8 cellular contexts compared by ENCODE assay signal in the genomic region with DNA sequence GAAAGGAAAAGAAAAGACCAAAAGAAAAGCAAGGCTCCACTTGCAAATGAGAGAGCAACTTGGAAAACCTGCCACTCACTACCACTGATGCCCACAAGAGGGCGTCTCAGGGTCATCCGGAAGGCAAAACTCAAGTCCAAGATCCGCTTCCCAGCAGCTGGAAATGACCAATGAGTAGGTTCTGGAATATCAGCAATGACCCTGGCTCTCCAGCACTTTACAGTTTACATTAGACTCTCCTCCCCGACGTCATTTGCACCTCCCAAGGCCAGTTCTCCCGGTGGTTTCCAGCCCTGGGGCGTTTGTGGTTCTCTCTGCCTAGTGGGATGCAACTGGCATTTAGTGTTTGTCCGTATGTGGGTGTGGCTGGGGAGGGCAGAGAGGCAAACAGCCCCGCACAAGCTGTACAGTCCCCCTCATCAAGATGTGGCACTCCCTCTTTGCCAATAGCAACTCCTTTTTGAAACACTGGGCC.
DNase-seq lines count a peak whose midpoint lies in the region; ATAC-seq, FAIRE-seq and TF ChIP-seq lines count a peak whose summit lies in the region.

No MANE protein-coding gene starts in this region.

- peak; percentile 75 for FAIRE-seq in pancreas (lab: Jason Lieb, UNC)

- H3K4me3 ChIP-seq in CD8-positive, alpha-beta T cell (ENCODE audit: low read depth, low read length), result no peak overlapping the region
- H3K4me3 ChIP-seq in OCI-LY1 (ENCODE audit: low read depth, low read length, poor library complexity, severe bottlenecking) (no peak overlapping the region), pancreas (no peak overlapping the region)

- H3K9me3 ChIP-seq in CD8-positive, alpha-beta T cell (ENCODE audit: low read length), result no peaks in the 10 kb centered on the region
- H3K9me3 ChIP-seq in OCI-LY1 (ENCODE audit: low read length) (no peaks in the 10 kb centered on the region), pancreas (no peaks in the 10 kb centered on the region)

- intact Hi-C loops in CD8-positive, alpha-beta T cell (cut with DNase I, micrococcal nuclease), result loop anchor here in 1 of 2 experiments (5.0 kb wide), 1 partner anchor 195 kb away; a partner anchor contains a TSS
- intact Hi-C loops in Right ventricle myocardium inferior (cut with DNase I) (loop anchor here (5.0 kb wide), 1 partner anchor 350 kb away; no protein-coding TSS in a partner anchor), pancreas (cut with DNase I) (no loop called here)

- CTCF ChIA-PET in CD8-positive, alpha-beta T cell (lab: Charles Lee), result interaction anchor here (0.7 to 1.5 kb wide), 4 partner anchors 9 to 289 kb away, joined by 3 to 4 read pairs (median 4); no protein-coding TSS in a partner anchor

- no peaks in the 10 kb centered on the region for H3K36me3 Mint-ChIP-seq in CD8-positive, alpha-beta T cell
- no peaks in the 10 kb centered on the region for H3K36me3 Mint-ChIP-seq in activated naive CD8-positive, alpha-beta T cell treated with anti-CD3 and anti-CD28 coated beads for 36 hours

- H4K20me1 ChIP-seq in OCI-LY1 (ENCODE audit: insufficient read depth, low read length), result no peaks in the 10 kb centered on the region

- no peak overlapping the region for H3K9ac ChIP-seq in OCI-LY1 (ENCODE audit: low read length)

- no peak overlapping the region for H3K4me3 Mint-ChIP-seq in CD8-positive, alpha-beta T cell
- H3K4me3 Mint-ChIP-seq in activated naive CD8-positive, alpha-beta T cell treated with anti-CD3 and anti-CD28 coated beads for 36 hours, result no peak overlapping the region

- TF ChIP-seq CTCF in CD8-positive, alpha-beta T cell (IDR thresholded peaks at IDR 0.05), result peak; percentile 76
- TF ChIP-seq CTCF in OCI-LY1 (IDR thresholded peaks at IDR 0.05; ENCODE audit: low read length), result peak; percentile 92
- TF ChIP-seq CTCF in pancreas (IDR thresholded peaks at IDR 0.05), result peak; percentile 84 to 96 (median 91)

- no peaks in the 10 kb centered on the region for H3K4me1 Mint-ChIP-seq in CD8-positive, alpha-beta T cell (ENCODE audit: low read depth)
- H3K4me1 Mint-ChIP-seq in activated naive CD8-positive, alpha-beta T cell treated with anti-CD3 and anti-CD28 coated beads for 36 hours, result peaks cover 1% of the 10 kb centered on the region

- 5 to 6% methylated on average over 9 of the region's 9 CpGs for WGBS in pancreas, 2 donors

- POLR2A ChIA-PET in CD8-positive, alpha-beta T cell (lab: Charles Lee), result no interaction called here

- H3K4me2 ChIP-seq in OCI-LY1 (ENCODE audit: low read length), result no peak overlapping the region

- no peak overlapping the region for H3K27ac Mint-ChIP-seq in CD8-positive, alpha-beta T cell
- H3K27ac Mint-ChIP-seq in activated naive CD8-positive, alpha-beta T cell treated with anti-CD3 and anti-CD28 coated beads for 36 hours, result no peak overlapping the region

- no peak overlapping the region for H2AFZ ChIP-seq in OCI-LY1 (ENCODE audit: low read length)

- H3F3A ChIP-seq in OCI-LY1 (ENCODE audit: insufficient read depth, low read length), result no peaks in the 10 kb centered on the region

- H3K79me2 ChIP-seq in OCI-LY1 (ENCODE audit: insufficient read depth, low read length), result no peaks in the 10 kb centered on the region

- H3K27me3 Mint-ChIP-seq in CD8-positive, alpha-beta T cell (ENCODE audit: low read depth), result peaks cover 61% of the 10 kb centered on the region
- H3K27me3 Mint-ChIP-seq in activated naive CD8-positive, alpha-beta T cell treated with anti-CD3 and anti-CD28 coated beads for 36 hours, result peaks cover 68% of the 10 kb centered on the region

- DNase-seq in CD8-positive, alpha-beta T cell, result peak in 4 of 7 experiments; percentile 26 to 51 (median 44)
- DNase-seq in HK-2 (ENCODE audit: unreplicated experiment), result peak; percentile 78
- peak; percentile 36 for DNase-seq in activated naive CD8-positive, alpha-beta T cell treated with anti-CD3 and anti-CD28 coated beads for 36 hours
- DNase-seq in Right ventricle myocardium inferior (ENCODE audit: missing footprints), result peak; percentile 78
- peak; percentile 67 to 92 (median 80) for DNase-seq in pancreas

- H3K27me3 ChIP-seq in CD8-positive, alpha-beta T cell (ENCODE audit: insufficient read depth, low read length), result no peaks in the 10 kb centered on the region
- H3K27me3 ChIP-seq in OCI-LY1 (ENCODE audit: insufficient read depth, low read length), result no peaks in the 10 kb centered on the region
- H3K27me3 ChIP-seq in pancreas, result no peaks in the 10 kb centered on the region

- H3K36me3 ChIP-seq in CD8-positive, alpha-beta T cell (ENCODE audit: insufficient read depth, low read length), result no peaks in the 10 kb centered on the region
- H3K36me3 ChIP-seq in OCI-LY1 (ENCODE audit: insufficient read depth, low read length), result no peaks in the 10 kb centered on the region
- no peaks in the 10 kb centered on the region for H3K36me3 ChIP-seq in pancreas

- H3K27ac ChIP-seq in CD8-positive, alpha-beta T cell (ENCODE audit: low read depth, low read length), result no peak overlapping the region
- H3K27ac ChIP-seq in OCI-LY1 (ENCODE audit: low read depth, low read length, poor library complexity, severe bottlenecking), result no peak overlapping the region
- H3K27ac ChIP-seq in pancreas, result peak overlapping the region in 2 of 4 donors; percentile 39 to 44

- H3K4me1 ChIP-seq in CD8-positive, alpha-beta T cell (ENCODE audit: insufficient read depth, low read length), result peaks cover 2% of the 10 kb centered on the region
- H3K4me1 ChIP-seq in OCI-LY1 (ENCODE audit: insufficient read depth, low read length, severe bottlenecking), result no peaks in the 10 kb centered on the region
- H3K4me1 ChIP-seq in pancreas, result peaks cover 0 to 5% (median 0%) of the 10 kb centered on the region in 3 donors

- ATAC-seq in CD8-positive, alpha-beta T cell, result no peak
- no peak for ATAC-seq in Right ventricle myocardium inferior
- ATAC-seq in pancreas, result peak; percentile 94 to 95 (median 94)
- no peak for ATAC-seq in GM21786 (IDR thresholded peaks at IDR 0.05; ENCODE audit: unreplicated experiment)
- no peak for ATAC-seq in GM19324 (IDR thresholded peaks at IDR 0.05; ENCODE audit: low FRiP score, unreplicated experiment)

- no peaks in the 10 kb centered on the region for H3K9me3 Mint-ChIP-seq in CD8-positive, alpha-beta T cell
- peaks cover 2% of the 10 kb centered on the region for H3K9me3 Mint-ChIP-seq in activated naive CD8-positive, alpha-beta T cell treated with anti-CD3 and anti-CD28 coated beads for 36 hours

- H3K9me2 ChIP-seq in OCI-LY1 (ENCODE audit: low read depth, low read length), result no peaks in the 10 kb centered on the region

Comparison
In these comparisons a context has a peak if more than half of its experiments do, and no peak if none do; other contexts are left out.
1. ATAC-seq: peak in pancreas (4 of 4); none in CD8-positive, alpha-beta T cell (single experiment), Right ventricle myocardium inferior (single experiment), GM21786 (single experiment) and GM19324 (single experiment).
2. Peak in every context shown above with its lines, with median percentiles within 50 percentile points of each other: DNase-seq and CTCF ChIP-seq.